8 cellular contexts compared by ENCODE assay signal in the genomic region with DNA sequence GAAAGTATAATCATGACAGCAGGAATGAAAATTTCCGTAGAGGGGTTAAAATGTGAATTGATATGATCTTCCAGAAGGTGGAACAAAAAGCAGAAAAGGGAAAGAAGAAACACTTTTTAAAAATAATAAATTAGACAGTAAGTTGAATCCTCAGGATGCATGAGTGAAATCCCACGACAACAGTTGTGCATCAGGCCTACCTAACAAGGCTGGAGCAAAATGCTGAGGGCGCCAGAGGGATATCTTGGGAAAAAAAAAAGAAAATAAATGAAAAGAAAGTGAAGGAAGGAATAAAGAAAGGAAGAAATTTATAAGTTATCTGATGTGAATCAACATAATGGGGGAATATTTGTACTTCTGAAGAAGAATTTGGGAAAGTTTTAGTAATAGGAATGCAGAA. TPM values are rescaled to one million over a fixed set of nuclear protein-coding genes. Genes with fewer than 3 reads are reported as not detected.
DNase-seq lines count a peak whose midpoint lies in the region; ATAC-seq and TF ChIP-seq lines count a peak whose summit lies in the region.

No MANE protein-coding gene starts in this region.

- H3K4me1 ChIP-seq in left lung (peaks cover 0 to 17% of the 10 kb centered on the region in 2 donors), subcutaneous abdominal adipose tissue (ENCODE audit: control insufficient read depth in 5 of 5, insufficient read depth in 5 of 5, low read length in 5 of 5) (peaks cover 1 to 11% (median 8%) of the 10 kb centered on the region in 5 donors)

- H3K4me1 Mint-ChIP-seq in activated CD8-positive, alpha-beta memory T cell treated with anti-CD3 and anti-CD28 coated beads, Interleukin-2, amount 10 ng/mL, durations not matched to agents 7 days and 5 days = peaks cover 21% of the 10 kb centered on the region
- H3K4me1 Mint-ChIP-seq in activated CD8-positive, alpha-beta T cell treated with anti-CD3 and anti-CD28 coated beads, Interleukin-2, amount 10 ng/mL, durations not matched to agents 7 days and 5 days (ENCODE audit: low read depth) = peaks cover 21% of the 10 kb centered on the region

- no peak for ATAC-seq in activated CD8-positive, alpha-beta memory T cell treated with anti-CD3 and anti-CD28 coated beads, Interleukin-2, amount 10 ng/mL, durations not matched to agents 7 days and 5 days
- no peak for ATAC-seq in activated CD8-positive, alpha-beta T cell treated with anti-CD3 and anti-CD28 coated beads, Interleukin-2, amount 10 ng/mL, durations not matched to agents 7 days and 5 days
- ATAC-seq in left lung (no peak), HG02973 (IDR thresholded peaks at IDR 0.05; ENCODE audit: unreplicated experiment) (no peak), HG03108 (IDR thresholded peaks at IDR 0.05; ENCODE audit: unreplicated experiment) (no peak)

- H3K4me3 ChIP-seq in left lung (peak overlapping the region in 1 of 2 donors; percentile 51), subcutaneous abdominal adipose tissue (ENCODE audit: low read depth in 1 of 5, low read length in 5 of 5) (peak overlapping the region in 3 of 5 donors; percentile 71 to 81 (median 72))

- peaks cover 7% of the 10 kb centered on the region for H3K36me3 Mint-ChIP-seq in activated CD8-positive, alpha-beta memory T cell treated with anti-CD3 and anti-CD28 coated beads, Interleukin-2, amount 10 ng/mL, durations not matched to agents 7 days and 5 days
- no peaks in the 10 kb centered on the region for H3K36me3 Mint-ChIP-seq in activated CD8-positive, alpha-beta T cell treated with anti-CD3 and anti-CD28 coated beads, Interleukin-2, amount 10 ng/mL, durations not matched to agents 7 days and 5 days (ENCODE audit: low read depth)

- peaks cover 8% of the 10 kb centered on the region for H3K9me3 Mint-ChIP-seq in activated CD8-positive, alpha-beta memory T cell treated with anti-CD3 and anti-CD28 coated beads, Interleukin-2, amount 10 ng/mL, durations not matched to agents 7 days and 5 days (ENCODE audit: low read depth)
- no peaks in the 10 kb centered on the region for H3K9me3 Mint-ChIP-seq in activated CD8-positive, alpha-beta T cell treated with anti-CD3 and anti-CD28 coated beads, Interleukin-2, amount 10 ng/mL, durations not matched to agents 7 days and 5 days (ENCODE audit: insufficient read depth)

- peak overlapping the region; percentile 81 for H3K4me3 Mint-ChIP-seq in activated CD8-positive, alpha-beta memory T cell treated with anti-CD3 and anti-CD28 coated beads, Interleukin-2, amount 10 ng/mL, durations not matched to agents 7 days and 5 days
- H3K4me3 Mint-ChIP-seq in activated CD8-positive, alpha-beta T cell treated with anti-CD3 and anti-CD28 coated beads, Interleukin-2, amount 10 ng/mL, durations not matched to agents 7 days and 5 days = peak overlapping the region; percentile 79

- peak overlapping the region; percentile 26 to 80 for H3K27ac ChIP-seq in left lung
- no peak overlapping the region for H3K27ac ChIP-seq in subcutaneous abdominal adipose tissue (ENCODE audit: low read depth, low read length)

- H3K27me3 ChIP-seq in left lung = no peaks in the 10 kb centered on the region
- no peaks in the 10 kb centered on the region for H3K27me3 ChIP-seq in subcutaneous abdominal adipose tissue (ENCODE audit: control insufficient read depth in 5 of 5, insufficient read depth in 4 of 5, low read length in 5 of 5)

- H3K27ac Mint-ChIP-seq in activated CD8-positive, alpha-beta memory T cell treated with anti-CD3 and anti-CD28 coated beads, Interleukin-2, amount 10 ng/mL, durations not matched to agents 7 days and 5 days = peak overlapping the region; percentile 92
- H3K27ac Mint-ChIP-seq in activated CD8-positive, alpha-beta T cell treated with anti-CD3 and anti-CD28 coated beads, Interleukin-2, amount 10 ng/mL, durations not matched to agents 7 days and 5 days = peak overlapping the region; percentile 89

- TF ChIP-seq CTCF in left lung (IDR thresholded peaks at IDR 0.05) = no peak

- H3K36me3 ChIP-seq in left lung (no peaks in the 10 kb centered on the region), subcutaneous abdominal adipose tissue (ENCODE audit: control insufficient read depth in 5 of 5, insufficient read depth in 5 of 5, low read length in 5 of 5) (no peaks in the 10 kb centered on the region)

- POLR2A ChIA-PET in activated CD8-positive, alpha-beta T cell treated with anti-CD3 and anti-CD28 coated beads, Interleukin-2, amount 10 ng/mL, durations not matched to agents 7 days and 5 days (lab: Charles Lee) = interaction anchor here (0.7 to 2.1 kb wide), 6 partner anchors 13 to 118 kb away, joined by 3 to 12 read pairs (median 6); a partner anchor contains a TSS

- H3K9me3 ChIP-seq in left lung (no peaks in the 10 kb centered on the region), subcutaneous abdominal adipose tissue (ENCODE audit: control insufficient read depth in 5 of 5, low read length in 5 of 5) (no peaks in the 10 kb centered on the region)

- peak overlapping the region in 3 of 5 donors; percentile 3 to 67 (median 60) for H3K9ac ChIP-seq in subcutaneous abdominal adipose tissue (ENCODE audit: low read length in 5 of 5)

- CTCF ChIA-PET in activated CD8-positive, alpha-beta memory T cell treated with anti-CD3 and anti-CD28 coated beads, Interleukin-2, amount 10 ng/mL, durations not matched to agents 7 days and 5 days (lab: Charles Lee) = interaction anchor here (1.0 to 2.7 kb wide), 16 partner anchors 9 to 162 kb away, joined by 3 to 70 read pairs (median 8); no protein-coding TSS in a partner anchor
- CTCF ChIA-PET in activated CD8-positive, alpha-beta T cell treated with anti-CD3 and anti-CD28 coated beads, Interleukin-2, amount 10 ng/mL, durations not matched to agents 7 days and 5 days (lab: Charles Lee) = interaction anchor here (0.8 to 3.5 kb wide), 20 partner anchors 8 to 129 kb away, joined by 3 to 68 read pairs (median 7); a partner anchor contains a TSS

- H3K27me3 Mint-ChIP-seq in activated CD8-positive, alpha-beta memory T cell treated with anti-CD3 and anti-CD28 coated beads, Interleukin-2, amount 10 ng/mL, durations not matched to agents 7 days and 5 days = no peaks in the 10 kb centered on the region
- H3K27me3 Mint-ChIP-seq in activated CD8-positive, alpha-beta T cell treated with anti-CD3 and anti-CD28 coated beads, Interleukin-2, amount 10 ng/mL, durations not matched to agents 7 days and 5 days (ENCODE audit: low read depth) = no peaks in the 10 kb centered on the region

- no peak for DNase-seq in activated CD8-positive, alpha-beta memory T cell treated with anti-CD3 and anti-CD28 coated beads, Interleukin-2, amount 10 ng/mL, durations not matched to agents 7 days and 5 days
- no peak for DNase-seq in activated CD8-positive, alpha-beta memory T cell treated with anti-CD3 and anti-CD28 coated beads for 24 hours
- DNase-seq in activated CD8-positive, alpha-beta T cell treated with anti-CD3 and anti-CD28 coated beads, Interleukin-2, amount 10 ng/mL, durations not matched to agents 7 days and 5 days = no peak
- DNase-seq in left lung = no peak
- DNase-seq in SIG-M5 treated with dmso at 0.1 percent for 504 hours (lab: John Stamatoyannopoulos, UW; ENCODE audit: unreplicated experiment) = no peak

- intact Hi-C loops in left lung (cut with DNase I) = loop anchor here in 1 of 2 donors (5.0 kb wide), 1 partner anchor 115 kb away; no protein-coding TSS in a partner anchor

RNA-seq across cellular contexts. Expression of a gene that starts 13.0 kb away (rescaled TPM):
- total RNA-seq in activated CD8-positive, alpha-beta memory T cell treated with anti-CD3 and anti-CD28 coated beads, Interleukin-2, amount 10 ng/mL, durations not matched to agents 7 days and 5 days = 10 to 100 TPM; 27.0 to 30.8 TPM
- total RNA-seq in activated CD8-positive, alpha-beta T cell treated with anti-CD3 and anti-CD28 coated beads, Interleukin-2, amount 10 ng/mL, durations not matched to agents 7 days and 5 days = 10 to 100 TPM; 28.9 to 31.6 TPM
- total RNA-seq in left lung = 10 to 100 TPM; 36.7 to 38.7 TPM

RNA-seq across cellular contexts. Expression of a gene that starts 36.5 kb away (rescaled TPM):
- total RNA-seq in activated CD8-positive, alpha-beta memory T cell treated with anti-CD3 and anti-CD28 coated beads, Interleukin-2, amount 10 ng/mL, durations not matched to agents 7 days and 5 days = not detected
- total RNA-seq in activated CD8-positive, alpha-beta T cell treated with anti-CD3 and anti-CD28 coated beads, Interleukin-2, amount 10 ng/mL, durations not matched to agents 7 days and 5 days = under 1 TPM in 1 of 2 experiments, not detected in 1; 0.97 TPM
- not detected for total RNA-seq in left lung

RNA-seq across cellular contexts. Expression of a gene that starts 42.9 kb away (rescaled TPM):
- total RNA-seq in activated CD8-positive, alpha-beta memory T cell treated with anti-CD3 and anti-CD28 coated beads, Interleukin-2, amount 10 ng/mL, durations not matched to agents 7 days and 5 days = under 1 TPM; 0.12 to 0.15 TPM
- total RNA-seq in activated CD8-positive, alpha-beta T cell treated with anti-CD3 and anti-CD28 coated beads, Interleukin-2, amount 10 ng/mL, durations not matched to agents 7 days and 5 days = under 1 TPM in 1 of 2 experiments, not detected in 1; 0.10 TPM
- total RNA-seq in left lung = 1 to 10 TPM in 1 of 2 donors, not detected in 1; 1.6 TPM

RNA-seq across cellular contexts. Expression of a gene that starts 44.2 kb away (rescaled TPM):
- total RNA-seq in activated CD8-positive, alpha-beta memory T cell treated with anti-CD3 and anti-CD28 coated beads, Interleukin-2, amount 10 ng/mL, durations not matched to agents 7 days and 5 days = under 1 TPM; 0.06 to 0.19 TPM
- under 1 TPM; 0.08 to 0.11 TPM for total RNA-seq in activated CD8-positive, alpha-beta T cell treated with anti-CD3 and anti-CD28 coated beads, Interleukin-2, amount 10 ng/mL, durations not matched to agents 7 days and 5 days
- total RNA-seq in left lung = under 1 TPM; 0.52 to 0.67 TPM
